ENCODE assay signal across 1 cellular context in the genomic region with DNA sequence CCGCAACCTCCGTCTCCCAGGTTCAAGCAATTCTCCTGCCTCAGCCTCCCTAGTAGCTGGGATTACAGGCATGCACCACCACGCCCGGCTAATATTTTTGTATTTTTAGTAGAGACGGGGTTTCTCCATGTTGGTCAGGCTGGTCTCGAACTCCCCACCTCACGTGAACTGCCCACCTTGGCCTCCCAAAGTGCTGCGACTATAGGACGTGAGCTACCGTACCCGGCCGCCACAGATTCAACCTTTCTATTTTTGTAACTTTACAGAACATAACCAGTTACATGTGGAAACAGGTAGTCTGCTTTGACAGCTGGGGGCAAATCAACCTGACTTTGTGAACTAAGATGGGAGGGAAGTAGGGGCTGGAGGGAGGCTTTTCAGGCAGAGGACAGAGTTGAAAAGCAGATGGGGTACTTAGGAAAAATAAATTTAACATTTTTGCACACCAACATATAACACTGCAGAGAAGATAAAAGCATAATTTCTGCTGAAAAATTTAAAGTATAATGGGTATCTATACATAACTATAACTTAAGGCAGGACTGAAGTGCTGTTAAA.
A peak's percentile ranks its signal among the peaks of the same experiment; 100 is the strongest.
TF ChIP-seq lines count a peak whose summit lies in the region.

No MANE protein-coding gene starts in this region.

TF ChIP-seq in WTC11, 78 proteins besides CTCF, POLR2A, EP300 and RAD21 (continued from another document):
- TF ChIP-seq, protein P1, sequence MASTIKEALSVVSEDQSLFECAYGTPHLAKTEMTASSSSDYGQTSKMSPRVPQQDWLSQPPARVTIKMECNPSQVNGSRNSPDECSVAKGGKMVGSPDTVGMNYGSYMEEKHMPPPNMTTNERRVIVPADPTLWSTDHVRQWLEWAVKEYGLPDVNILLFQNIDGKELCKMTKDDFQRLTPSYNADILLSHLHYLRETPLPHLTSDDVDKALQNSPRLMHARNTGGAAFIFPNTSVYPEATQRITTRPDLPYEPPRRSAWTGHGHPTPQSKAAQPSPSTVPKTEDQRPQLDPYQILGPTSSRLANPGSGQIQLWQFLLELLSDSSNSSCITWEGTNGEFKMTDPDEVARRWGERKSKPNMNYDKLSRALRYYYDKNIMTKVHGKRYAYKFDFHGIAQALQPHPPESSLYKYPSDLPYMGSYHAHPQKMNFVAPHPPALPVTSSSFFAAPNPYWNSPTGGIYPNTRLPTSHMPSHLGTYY (CRISPR knock-in tag; IDR thresholded peaks at IDR 0.05) = peak; percentile 39; the same call in 1 of the 2 replicates
- TF ChIP-seq, protein P2, sequence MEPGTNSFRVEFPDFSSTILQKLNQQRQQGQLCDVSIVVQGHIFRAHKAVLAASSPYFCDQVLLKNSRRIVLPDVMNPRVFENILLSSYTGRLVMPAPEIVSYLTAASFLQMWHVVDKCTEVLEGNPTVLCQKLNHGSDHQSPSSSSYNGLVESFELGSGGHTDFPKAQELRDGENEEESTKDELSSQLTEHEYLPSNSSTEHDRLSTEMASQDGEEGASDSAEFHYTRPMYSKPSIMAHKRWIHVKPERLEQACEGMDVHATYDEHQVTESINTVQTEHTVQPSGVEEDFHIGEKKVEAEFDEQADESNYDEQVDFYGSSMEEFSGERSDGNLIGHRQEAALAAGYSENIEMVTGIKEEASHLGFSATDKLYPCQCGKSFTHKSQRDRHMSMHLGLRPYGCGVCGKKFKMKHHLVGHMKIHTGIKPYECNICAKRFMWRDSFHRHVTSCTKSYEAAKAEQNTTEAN (CRISPR knock-in tag; IDR thresholded peaks at IDR 0.05) = no peak
- TF ChIP-seq ELF4 (CRISPR knock-in tag; IDR thresholded peaks at IDR 0.05; ENCODE audit: low read depth) = no peak
- TF ChIP-seq OVOL2 (CRISPR knock-in tag; IDR thresholded peaks at IDR 0.05; ENCODE audit: borderline replicate concordance) = no peak
- no peak for TF ChIP-seq ETV6 (CRISPR knock-in tag; IDR thresholded peaks at IDR 0.05)
- TF ChIP-seq EMX1 (CRISPR knock-in tag; IDR thresholded peaks at IDR 0.05) = no peak; the same call in 1 of the 2 replicates
- TF ChIP-seq, protein P3, sequence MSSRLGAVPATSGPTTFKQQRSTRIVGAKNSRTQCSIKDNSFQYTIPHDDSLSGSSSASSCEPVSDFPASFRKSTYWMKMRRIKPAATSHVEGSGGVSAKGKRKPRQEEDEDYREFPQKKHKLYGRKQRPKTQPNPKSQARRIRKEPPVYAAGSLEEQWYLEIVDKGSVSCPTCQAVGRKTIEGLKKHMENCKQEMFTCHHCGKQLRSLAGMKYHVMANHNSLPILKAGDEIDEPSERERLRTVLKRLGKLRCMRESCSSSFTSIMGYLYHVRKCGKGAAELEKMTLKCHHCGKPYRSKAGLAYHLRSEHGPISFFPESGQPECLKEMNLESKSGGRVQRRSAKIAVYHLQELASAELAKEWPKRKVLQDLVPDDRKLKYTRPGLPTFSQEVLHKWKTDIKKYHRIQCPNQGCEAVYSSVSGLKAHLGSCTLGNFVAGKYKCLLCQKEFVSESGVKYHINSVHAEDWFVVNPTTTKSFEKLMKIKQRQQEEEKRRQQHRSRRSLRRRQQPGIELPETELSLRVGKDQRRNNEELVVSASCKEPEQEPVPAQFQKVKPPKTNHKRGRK (CRISPR knock-in tag; IDR thresholded peaks at IDR 0.05; ENCODE audit: borderline replicate concordance) = no peak
- no peak for TF ChIP-seq TP53 (CRISPR knock-in tag; IDR thresholded peaks at IDR 0.05)
- TF ChIP-seq GABPB1 (CRISPR knock-in tag; IDR thresholded peaks at IDR 0.05) = no peak
- no peak for TF ChIP-seq NFYB (CRISPR knock-in tag; conservative IDR thresholded peaks at IDR 0.05; ENCODE audit: low read depth)
- no peak for TF ChIP-seq ZNF317 (CRISPR knock-in tag; IDR thresholded peaks at IDR 0.05; ENCODE audit: borderline replicate concordance, low read depth)
- TF ChIP-seq, protein P4, sequence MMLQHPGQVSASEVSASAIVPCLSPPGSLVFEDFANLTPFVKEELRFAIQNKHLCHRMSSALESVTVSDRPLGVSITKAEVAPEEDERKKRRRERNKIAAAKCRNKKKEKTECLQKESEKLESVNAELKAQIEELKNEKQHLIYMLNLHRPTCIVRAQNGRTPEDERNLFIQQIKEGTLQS (CRISPR knock-in tag; conservative IDR thresholded peaks at IDR 0.05) = no peak
